ENCODE assay signal across 22 cellular contexts in genomic region chr6:88491266-88491665, GRCh38.
A peak's percentile ranks its signal among the peaks of the same experiment; 100 is the strongest.
DNase-seq lines count a peak whose midpoint lies in the region; ATAC-seq and TF ChIP-seq lines count a peak whose summit lies in the region.
"Had no signal": no experiment of that assay in that cellular context is flagged by ENCODE, and none has a peak within 500 bp of the region (broad histone marks: within the 10 kb centered on the region; RNA-seq: fewer than 3 reads in every experiment).

No MANE protein-coding gene starts in this region.

- H3K27me3 ChIP-seq in ACC112 (ENCODE audit: insufficient read depth, low read length) (no peaks in the 10 kb centered on the region), adipocyte (replicated peaks; ENCODE audit: control insufficient read depth, insufficient read depth, low read length) (no peaks in the 10 kb centered on the region), lung (ENCODE audit: control insufficient read depth, insufficient read depth) (no peaks in the 10 kb centered on the region), skeletal muscle tissue (ENCODE audit: control insufficient read depth in 3 of 3, insufficient read depth in 3 of 3, low read length in 3 of 3) (no peaks in the 10 kb centered on the region)
- H3K27me3 ChIP-seq: BLaER1 treated with 17β-estradiol and CSF1 and Interleukin-3, amounts not matched to agents 10 nM and 100 nM; MG63 had no signal

- no peak for TF ChIP-seq CTCF in lung (IDR thresholded peaks at IDR 0.05; ENCODE audit: control extremely low read depth, extremely low read depth)

- H3K27ac ChIP-seq in ACC112 (ENCODE audit: low read depth, low read length), result peak overlapping the region; percentile 65
- H3K27ac ChIP-seq in lung (ENCODE audit: low read depth in 1 of 2, low read length in 1 of 2), result no peak overlapping the region
- H3K27ac ChIP-seq in skeletal muscle tissue (ENCODE audit: low read depth, low read length), result peak overlapping the region; percentile 47
- H3K27ac ChIP-seq: BLaER1 treated with 17β-estradiol and CSF1 and Interleukin-3, amounts not matched to agents 10 nM and 100 nM; GM23248; RWPE1 had no signal

- peaks cover 27% of the 10 kb centered on the region for H3K4me1 ChIP-seq in ACC112 (ENCODE audit: control insufficient read depth, insufficient read depth, low read length, unreplicated experiment)
- peaks cover 28% of the 10 kb centered on the region for H3K4me1 ChIP-seq in adipocyte (ENCODE audit: control insufficient read depth, insufficient read depth, low read length)
- H3K4me1 ChIP-seq in lung (ENCODE audit: control insufficient read depth in 2 of 2, insufficient read depth in 2 of 2, low read length in 2 of 2), result no peaks in the 10 kb centered on the region
- H3K4me1 ChIP-seq in skeletal muscle tissue (ENCODE audit: control insufficient read depth in 3 of 3, insufficient read depth in 3 of 3, low read length in 3 of 3), result peaks cover 0 to 6% (median 0%) of the 10 kb centered on the region in 3 donors

- ATAC-seq in lung (ENCODE audit: insufficient read depth, low FRiP score), result peak; percentile 10
- ATAC-seq: Panc1 had no signal

- 74 to 88% methylated on average over 3 of the region's 3 CpGs for WGBS in lung, 2 donors

- DNase-seq in adipocyte (ENCODE audit: low read depth), result no peak
- no peak for DNase-seq in lung (ENCODE audit: low spot score)
- DNase-seq in occipital lobe (lab: John Stamatoyannopoulos, UW), result no peak
- DNase-seq in NCI-H1417 treated with DMSO at 0.1 percent for 48 hours (lab: John Stamatoyannopoulos, UW), result no peak
- no peak for DNase-seq in NCI-H2196 treated with DMSO at 0.1 percent for 48 hours (lab: John Stamatoyannopoulos, UW; ENCODE audit: unreplicated experiment)
- DNase-seq: AML-193; CD4-positive, alpha-beta T cell; COR-L47; DMS53; H9; KBM-7; NCI-H1105 treated with DMSO at 0.1 percent for 48 hours; NCI-H2029; NCI-H526; SHP77 had no signal

- H3K4me3 ChIP-seq in ACC112 (ENCODE audit: low read depth, low read length) (no peak overlapping the region; the same call in 1 of the 2 replicates), adipocyte (ENCODE audit: low read length) (no peak overlapping the region), lung (no peak overlapping the region), skeletal muscle tissue (ENCODE audit: low read length in 3 of 3) (no peak overlapping the region)
- H3K4me3 ChIP-seq: BLaER1 treated with 17β-estradiol and CSF1 and Interleukin-3, amounts not matched to agents 10 nM and 100 nM; GM23248; MG63 had no signal

- H3K79me2 ChIP-seq in ACC112 (ENCODE audit: control insufficient read depth, insufficient read depth, low read length, unreplicated experiment), result no peaks in the 10 kb centered on the region

- H3K9me3 ChIP-seq in adipocyte (ENCODE audit: control insufficient read depth, low read length), result peaks cover 6% of the 10 kb centered on the region
- H3K9me3 ChIP-seq in lung (ENCODE audit: control insufficient read depth in 2 of 2, insufficient read depth in 1 of 2, low read length in 1 of 2), result peaks cover 0 to 1% of the 10 kb centered on the region in 2 donors
- H3K9me3 ChIP-seq in skeletal muscle tissue (ENCODE audit: control insufficient read depth in 3 of 3, low read length in 3 of 3), result no peaks in the 10 kb centered on the region

- H3K36me3 ChIP-seq in ACC112 (ENCODE audit: insufficient read depth, low read length) (no peaks in the 10 kb centered on the region), adipocyte (ENCODE audit: control insufficient read depth, insufficient read depth, low read length, severe bottlenecking) (no peaks in the 10 kb centered on the region), lung (ENCODE audit: control insufficient read depth in 2 of 2, insufficient read depth in 2 of 2, low read length in 2 of 2) (no peaks in the 10 kb centered on the region), skeletal muscle tissue (ENCODE audit: control insufficient read depth in 3 of 3, insufficient read depth in 3 of 3, low read length in 3 of 3) (no peaks in the 10 kb centered on the region)
- H3K36me3 ChIP-seq: BLaER1 treated with 17β-estradiol and CSF1 and Interleukin-3, amounts not matched to agents 10 nM and 100 nM; MG63 had no signal

- peak overlapping the region; percentile 13 for H3K9ac ChIP-seq in adipocyte (ENCODE audit: low read length)
- no peak overlapping the region for H3K9ac ChIP-seq in skeletal muscle tissue (ENCODE audit: low read depth in 1 of 3, low read length in 3 of 3)
- H3K9ac ChIP-seq: BLaER1 treated with 17β-estradiol and CSF1 and Interleukin-3, amounts not matched to agents 10 nM and 100 nM; GM23248 had no signal

- peak overlapping the region; percentile 81 for H2AFZ ChIP-seq in ACC112 (ENCODE audit: low read length, unreplicated experiment)
- H2AFZ ChIP-seq: GM23248 had no signal

Comparison
In these comparisons a context has a peak if more than half of its experiments do, and no peak if none do; other contexts are left out.
1. H3K27ac ChIP-seq: peak in ACC112 (single experiment) and skeletal muscle tissue (single experiment); none in lung (0 of 2).